19 cellular contexts compared by ENCODE assay signal in the genomic region with DNA sequence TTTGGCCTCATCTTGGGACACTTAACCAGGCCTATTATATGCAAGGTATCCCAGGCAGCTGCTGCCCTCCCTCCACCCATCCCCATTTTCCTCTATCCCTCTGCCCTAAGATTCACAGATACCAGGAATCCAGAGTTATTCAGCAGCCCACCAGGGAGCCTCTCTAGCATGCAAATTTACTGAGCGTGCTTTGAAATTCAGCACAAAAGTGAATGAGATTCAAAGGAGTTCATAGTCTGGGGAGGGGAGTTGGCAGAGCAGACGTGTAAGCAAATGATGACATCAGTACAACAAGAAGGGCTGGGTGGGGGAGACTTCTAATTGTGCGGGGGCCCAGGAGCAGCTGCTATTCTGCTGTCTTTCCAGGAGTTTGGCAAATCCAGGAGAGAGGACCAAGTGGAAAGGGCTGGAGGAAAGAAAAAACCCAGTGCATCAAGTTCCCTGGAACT. TPM values are rescaled to one million over a fixed set of nuclear protein-coding genes. Genes with fewer than 3 reads are reported as not detected.
DNase-seq lines count a peak whose midpoint lies in the region; ATAC-seq and TF ChIP-seq lines count a peak whose summit lies in the region.
"Had no signal": no experiment of that assay in that cellular context is flagged by ENCODE, and none has a peak within 500 bp of the region (broad histone marks: within the 10 kb centered on the region; RNA-seq: fewer than 3 reads in every experiment).

No MANE protein-coding gene starts in this region.

- H3K36me3 ChIP-seq in A673 (ENCODE audit: insufficient read depth, low read length, poor library complexity, severe bottlenecking) (no peaks in the 10 kb centered on the region), NT2/D1 (ENCODE audit: insufficient read depth, insufficient read length, low read length) (no peaks in the 10 kb centered on the region), iPS-20b (ENCODE audit: insufficient read depth, low read depth, low read length) (no peaks in the 10 kb centered on the region)
- H3K36me3 ChIP-seq: spleen had no signal

- TF ChIP-seq CTCF in A673 (conservative IDR thresholded peaks at IDR 0.05; ENCODE audit: low read depth, low read length) (no peak), H9 (conservative IDR thresholded peaks at IDR 0.05) (no peak)

- no peak overlapping the region for H3T11ph ChIP-seq in H9 (ENCODE audit: low read length)

- H3K27me3 ChIP-seq in A673 (replicated peaks; ENCODE audit: insufficient read depth, low read depth, low read length, poor library complexity) (no peaks in the 10 kb centered on the region), H9 (ENCODE audit: insufficient read depth, low read length) (no peaks in the 10 kb centered on the region), NT2/D1 (ENCODE audit: insufficient read depth, insufficient read length) (no peaks in the 10 kb centered on the region), iPS-20b (ENCODE audit: insufficient read depth, low read length) (peaks cover 10% of the 10 kb centered on the region; the same call in 1 of the 2 replicates)
- H3K27me3 ChIP-seq: body of pancreas, spleen had no signal

- H3K9ac ChIP-seq in H9 (ENCODE audit: extremely low read depth, insufficient read length, low read length) (no peak overlapping the region), NT2/D1 (ENCODE audit: insufficient read length, low read depth) (no peak overlapping the region), iPS-20b (ENCODE audit: low read depth, low read length) (peak overlapping the region; percentile 54; the same call in 1 of the 2 replicates)

- peak overlapping the region; percentile 4 for H3K18ac ChIP-seq in H9 (ENCODE audit: insufficient read length, low read depth, low read length)

- H3K27ac ChIP-seq in A673 (ENCODE audit: low read depth, low read length, poor library complexity, severe bottlenecking) (no peak overlapping the region), H9 (ENCODE audit: insufficient read length, low read depth, low read length) (peak overlapping the region; percentile 90), iPS-20b (ENCODE audit: low read length) (peak overlapping the region; percentile 27)
- H3K27ac ChIP-seq: body of pancreas, C4-2B, spleen had no signal

- no peak overlapping the region for H4K91ac ChIP-seq in H9 (ENCODE audit: insufficient read length, low read depth, low read length)

- H3K4me3 ChIP-seq in A673 (ENCODE audit: low read depth, low read length, poor library complexity, severe bottlenecking) (no peak overlapping the region), NT2/D1 (ENCODE audit: insufficient read length, low read depth) (no peak overlapping the region), iPS-20b (ENCODE audit: low read length) (peak overlapping the region; percentile 32)
- H3K4me3 ChIP-seq: body of pancreas, spleen had no signal

- H2BK5ac ChIP-seq in H9 (ENCODE audit: insufficient read length, low read length) = no peak overlapping the region

- H4K5ac ChIP-seq in H9 (ENCODE audit: insufficient read length, low read depth, low read length) = no peak overlapping the region

- H2BK20ac ChIP-seq in H9 (ENCODE audit: low read depth, low read length, poor library complexity, severe bottlenecking) = no peak overlapping the region

- DNase-seq in A673 (ENCODE audit: low spot score) (peak; percentile 77), H9 (peak; percentile 88), NT2/D1 (ENCODE audit: low read depth, low spot score) (peak; percentile 83), DMS153 (lab: John Stamatoyannopoulos, UW) (no peak), SIG-M5 (lab: John Stamatoyannopoulos, UW) (no peak)
- DNase-seq: ACHN; activated CD4-positive, alpha-beta T cell treated with anti-CD3 and anti-CD28 coated beads for 36 hours; activated naive CD8-positive, alpha-beta T cell treated with anti-CD3 and anti-CD28 coated beads for 36 hours; body of pancreas; DMS53; midbrain; NCI-H1092 treated with DMSO at 0.1 percent for 48 hours; stimulated activated CD8-positive, alpha-beta memory T cell treated with anti-CD3 and anti-CD28 coated beads, Interleukin-4, amount 100 ng/mL, for 48 hours; SW 1271 had no signal

- no CpG with 5 or more reads among the region's 3 CpGs for WGBS in H9 (ENCODE audit: extremely low coverage, insufficient read length, low lambda C conversion rate)

- CTCF ChIA-PET in A673 (lab: Charles Lee) = no interaction called here

- H2BK12ac ChIP-seq in H9 (ENCODE audit: insufficient read length, low read depth, low read length) = no peak overlapping the region

- intact Hi-C loops in A673 (cut with micrococcal nuclease; ENCODE audit: unreplicated experiment) = loop anchor here (10.0 kb wide), 1 partner anchor 1108 kb away; no protein-coding TSS in a partner anchor

- peaks cover 5% of the 10 kb centered on the region for H3K23me2 ChIP-seq in H9 (ENCODE audit: insufficient read length, low read depth, low read length, poor library complexity, severe bottlenecking)

- peak overlapping the region; percentile 53 for H3K4me2 ChIP-seq in H9 (ENCODE audit: insufficient read depth, insufficient read length, low read length)

- H3K56ac ChIP-seq in H9 (ENCODE audit: insufficient read length, low read depth, low read length) = no peak overlapping the region

- no TSS peak for BruUV-seq in A673 (replicated peaks; lab: Mats Ljungman, UMichigan)

- peak overlapping the region; percentile 82 to 99 (median 98) for H3K27ac Mint-ChIP-seq in H9
- H3K27ac Mint-ChIP-seq: activated CD4-positive, alpha-beta T cell treated with anti-CD3 and anti-CD28 coated beads for 36 hours; activated naive CD8-positive, alpha-beta T cell treated with anti-CD3 and anti-CD28 coated beads for 36 hours had no signal

- no peak for ATAC-seq in GM21619 (IDR thresholded peaks at IDR 0.05; ENCODE audit: unreplicated experiment)
- no peak for ATAC-seq in GM18505 (IDR thresholded peaks at IDR 0.05; ENCODE audit: unreplicated experiment)
- ATAC-seq: activated CD4-positive, alpha-beta T cell treated with anti-CD3 and anti-CD28 coated beads for 36 hours; body of pancreas had no signal

- H3K4me3 Mint-ChIP-seq in H9 = peak overlapping the region; percentile 8 to 55; a peak in 4 of 5 replicates
- H3K4me3 Mint-ChIP-seq: activated CD4-positive, alpha-beta T cell treated with anti-CD3 and anti-CD28 coated beads for 36 hours; activated naive CD8-positive, alpha-beta T cell treated with anti-CD3 and anti-CD28 coated beads for 36 hours had no signal

- H3K79me1 ChIP-seq in H9 (ENCODE audit: insufficient read depth, low read depth, low read length, poor library complexity, severe bottlenecking) = peaks cover 3% of the 10 kb centered on the region

- H3K36me3 Mint-ChIP-seq in H9 (ENCODE audit: insufficient read depth in 1 of 3, low read depth in 3 of 3) = peaks cover 0 to 8% (median 2%) of the 10 kb centered on the region in 3 experiments; a peak in 2 of 7 replicates

- no peaks in the 10 kb centered on the region for H3K79me2 ChIP-seq in H9 (ENCODE audit: insufficient read depth, low read length)

- H3K14ac ChIP-seq in H9 (ENCODE audit: insufficient read depth, low read length) = peak overlapping the region; percentile 11; the same call in 1 of the 2 replicates

- no peak overlapping the region for H3K4ac ChIP-seq in H9 (ENCODE audit: low read depth, low read length)

- no peak overlapping the region for H2BK15ac ChIP-seq in H9 (ENCODE audit: low read depth, low read length)

- H3K23ac ChIP-seq in H9 (ENCODE audit: insufficient read length, low read depth, low read length) = no peak overlapping the region

- POLR2A ChIA-PET in A673 (lab: Charles Lee; ENCODE audit: low non-redundant PET) = no interaction called here

- H2BK120ac ChIP-seq in H9 (ENCODE audit: low read depth, low read length, poor library complexity, severe bottlenecking) = no peak overlapping the region

- peaks cover 60 to 70% of the 10 kb centered on the region in 2 experiments for H3K9me3 Mint-ChIP-seq in H9
- H3K9me3 Mint-ChIP-seq: activated naive CD8-positive, alpha-beta T cell treated with anti-CD3 and anti-CD28 coated beads for 36 hours had no signal

- no peak overlapping the region for H2AFZ ChIP-seq in H9 (ENCODE audit: low read length)

- H3K9me3 ChIP-seq in A673 (ENCODE audit: low read depth, low read length, poor library complexity, severe bottlenecking) = no peaks in the 10 kb centered on the region
- no peaks in the 10 kb centered on the region for H3K9me3 ChIP-seq in H9 (ENCODE audit: control insufficient read depth, low read depth, low read length)
- no peaks in the 10 kb centered on the region for H3K9me3 ChIP-seq in NT2/D1 (ENCODE audit: insufficient read depth, low read length)
- H3K9me3 ChIP-seq in iPS-20b (ENCODE audit: insufficient read depth, low read depth, low read length) = no peaks in the 10 kb centered on the region
- H3K9me3 ChIP-seq: body of pancreas, spleen had no signal

- no peak for TF ChIP-seq POLR2A in GM18505 (IDR thresholded peaks at IDR 0.05; ENCODE audit: borderline replicate concordance, extremely low read depth, insufficient read depth, insufficient read length)

- H2AK5ac ChIP-seq in H9 (ENCODE audit: insufficient read length, low read length) = no peak overlapping the region

- H4K20me1 ChIP-seq in H9 (ENCODE audit: control insufficient read depth, insufficient read depth, insufficient read length) = no peaks in the 10 kb centered on the region

- no peak overlapping the region for H4K8ac ChIP-seq in H9 (replicated peaks; ENCODE audit: insufficient read length, low read depth, low read length)

- H3K4me1 ChIP-seq in A673 (ENCODE audit: insufficient read depth, low read length, poor library complexity, severe bottlenecking) = peaks cover 11% of the 10 kb centered on the region
- H3K4me1 ChIP-seq in H9 (ENCODE audit: insufficient read depth, low read length) = peaks cover 3% of the 10 kb centered on the region; the same call in 1 of the 2 replicates
- H3K4me1 ChIP-seq in NT2/D1 (ENCODE audit: insufficient read depth, insufficient read length) = no peaks in the 10 kb centered on the region
- H3K4me1 ChIP-seq in iPS-20b (ENCODE audit: insufficient read depth, low read length) = peaks cover 27% of the 10 kb centered on the region; the same call in 1 of the 2 replicates

- H3K27me3 Mint-ChIP-seq in H9 (ENCODE audit: low read depth) = peaks cover 7% of the 10 kb centered on the region
- H3K27me3 Mint-ChIP-seq: activated CD4-positive, alpha-beta T cell treated with anti-CD3 and anti-CD28 coated beads for 36 hours; activated naive CD8-positive, alpha-beta T cell treated with anti-CD3 and anti-CD28 coated beads for 36 hours had no signal

- H3K4me1 Mint-ChIP-seq in H9 = peaks cover 26 to 39% of the 10 kb centered on the region in 2 experiments

RNA-seq across cellular contexts. Expression of a gene that starts 1.7 kb away (rescaled TPM):
- total RNA-seq in A673 (2021) (7.1 and 9.4 TPM in 2 replicates), H9 (2021) (4.8 and 6.4 TPM in 2 replicates)

Comparison
In these comparisons a context has a peak if more than half of its experiments do, and no peak if none do; other contexts are left out.
1. DNase-seq: peak in A673 (single experiment), H9 (single experiment) and NT2/D1 (single experiment); none in DMS153 (single experiment) and SIG-M5 (single experiment).